In the genomic region with DNA sequence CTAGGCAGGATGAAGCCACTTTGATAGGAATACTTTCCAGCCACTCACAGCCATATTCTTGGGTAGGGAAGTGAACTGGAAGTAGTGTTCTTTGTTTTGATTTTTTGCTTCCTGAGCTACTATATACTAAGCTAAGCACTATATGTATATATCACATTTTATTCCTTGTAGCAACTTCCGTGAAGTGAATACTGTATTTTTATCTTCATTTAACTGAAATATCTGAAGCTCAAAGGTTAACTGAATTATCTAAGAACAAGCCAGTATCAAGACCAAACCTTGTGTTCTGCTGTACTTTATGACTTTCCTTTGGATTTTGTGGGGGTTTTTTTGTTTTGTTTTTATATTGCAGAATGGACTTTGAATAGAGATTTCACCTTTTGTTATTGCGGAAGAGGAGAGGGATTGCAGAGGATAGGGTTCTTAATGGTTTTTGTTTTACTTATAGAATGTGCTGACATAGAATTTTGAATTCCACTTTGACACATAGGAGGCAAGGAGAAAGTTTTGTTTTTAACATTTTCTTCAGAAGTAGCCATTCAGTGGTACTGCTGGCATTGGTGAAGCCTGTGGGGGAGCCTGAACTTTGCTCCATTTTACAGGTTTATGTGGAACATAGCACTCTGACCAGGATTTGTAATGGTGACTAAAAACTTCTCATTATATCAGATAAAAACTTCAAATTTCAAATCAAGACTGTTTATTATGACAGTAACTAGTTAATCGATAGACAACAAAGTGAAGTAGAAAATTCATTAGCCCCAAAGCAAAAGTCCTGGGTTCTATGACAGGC, we compare ENCODE assay signal across 19 cellular contexts.
"Had no signal": no experiment of that assay in that cellular context is flagged by ENCODE, and none has a peak within 500 bp of the region (broad histone marks: within the 10 kb centered on the region; RNA-seq: fewer than 3 reads in every experiment).

No MANE protein-coding gene starts in this region.

- H3K9me3 ChIP-seq: testis, upper lobe of right lung had no signal

- H3K27ac Mint-ChIP-seq: nephron had no signal

- H3K4me1 Mint-ChIP-seq: nephron; stimulated activated naive CD8-positive, alpha-beta T cell treated with anti-CD3 and anti-CD28 coated beads, Interleukin-15, amount 100 ng/mL, for 72 hours had no signal

- H3K9me3 Mint-ChIP-seq: nephron; stimulated activated naive CD8-positive, alpha-beta T cell treated with anti-CD3 and anti-CD28 coated beads, Interleukin-15, amount 100 ng/mL, for 72 hours had no signal

- H3K4me3 Mint-ChIP-seq: nephron; stimulated activated naive CD8-positive, alpha-beta T cell treated with anti-CD3 and anti-CD28 coated beads, Interleukin-15, amount 100 ng/mL, for 72 hours had no signal

- H3K27me3 Mint-ChIP-seq: stimulated activated naive CD8-positive, alpha-beta T cell treated with anti-CD3 and anti-CD28 coated beads, Interleukin-15, amount 100 ng/mL, for 72 hours had no signal

- H3K27me3 ChIP-seq: testis, upper lobe of right lung had no signal

- H3K4me1 ChIP-seq: testis, upper lobe of right lung had no signal

- H3K36me3 ChIP-seq: upper lobe of right lung had no signal

- ATAC-seq: right cardiac atrium; SK-N-SH treated with all-trans-retinoic acid at 6 μM for 48 hours; stimulated activated naive CD8-positive, alpha-beta T cell treated with anti-CD3 and anti-CD28 coated beads, Interleukin-15, amount 100 ng/mL, for 72 hours; upper lobe of right lung had no signal

- DNase-seq: activated CD4-positive, alpha-beta T cell treated with anti-CD3 and anti-CD28 coated beads for 1 hour; activated effector memory CD4-positive, alpha-beta T cell treated with anti-CD3 and anti-CD28 coated beads, Interleukin-2, amount 50 U/mL, for 16 hours; aorta; dermis blood vessel endothelial cell; foreskin melanocyte; head of caudate nucleus; mammary epithelial cell; nucleus accumbens; right cardiac atrium; stimulated activated CD4-positive, alpha-beta T cell treated with anti-CD3 and anti-CD28 coated beads, Interleukin-4, amount 100 ng/mL, for 4 hours; stimulated activated CD8-positive, alpha-beta memory T cell treated with anti-CD3 and anti-CD28 coated beads, Interleukin-4, amount 100 ng/mL, for 48 hours; stimulated activated naive CD8-positive, alpha-beta T cell treated with anti-CD3 and anti-CD28 coated beads, Interleukin-15, amount 100 ng/mL, for 72 hours; testis; upper lobe of right lung had no signal

- H3K27ac ChIP-seq: epithelial cell of prostate, testis, upper lobe of right lung, VCaP had no signal

- H3K4me3 ChIP-seq: smooth muscle cell, testis, upper lobe of right lung had no signal
